In the genomic region with DNA sequence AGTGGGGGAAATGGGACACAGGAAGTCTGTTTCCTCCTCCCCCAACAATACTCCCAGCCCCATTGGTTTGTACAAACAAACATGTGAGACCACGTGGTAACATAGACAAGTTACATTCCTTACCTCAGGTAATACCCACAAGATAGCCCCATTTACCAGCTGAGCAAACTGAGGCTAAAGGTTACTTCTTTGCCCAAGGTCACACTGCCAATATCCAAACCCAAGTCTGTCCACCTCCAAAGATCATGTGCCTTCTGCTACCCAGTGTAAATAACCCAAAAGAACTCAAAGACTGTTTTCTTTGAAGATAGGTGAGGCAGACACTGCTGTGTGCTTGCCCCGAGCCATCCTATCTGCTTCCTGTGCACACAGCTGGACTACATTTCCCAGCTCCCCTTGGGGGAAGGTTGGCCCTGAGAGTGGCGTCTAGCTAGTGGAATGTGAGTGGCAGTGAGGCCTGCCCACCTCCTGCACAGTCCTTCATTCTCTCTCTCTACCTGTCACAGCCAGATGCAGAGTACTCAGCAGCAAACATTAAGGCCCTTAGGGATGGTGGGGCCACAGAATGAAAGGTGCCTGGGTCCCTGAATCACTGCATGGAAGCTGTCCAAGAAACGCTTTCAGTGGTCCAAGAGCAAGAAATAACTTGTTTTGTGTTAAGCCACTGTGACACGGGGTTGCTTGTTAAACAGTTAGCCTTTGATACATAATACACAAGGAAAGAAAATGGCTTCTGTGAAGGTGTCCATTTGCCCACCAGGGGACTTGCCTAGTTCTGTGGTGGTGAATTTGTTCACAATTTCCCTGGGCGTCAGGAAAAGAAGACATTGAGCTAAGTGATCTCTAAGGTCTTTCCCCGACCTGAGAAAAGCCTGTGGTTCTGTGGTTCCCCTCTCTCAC, we compare ENCODE assay signal across 8 cellular contexts.
A peak's percentile ranks its signal among the peaks of the same experiment; 100 is the strongest.
DNase-seq lines count a peak whose midpoint lies in the region; ATAC-seq and TF ChIP-seq lines count a peak whose summit lies in the region.

No MANE protein-coding gene starts in this region.

- no peaks in the 10 kb centered on the region for H3K9me3 Mint-ChIP-seq in T-helper 2 cell treated with Interferon-gamma antibody and Interleukin-4, amounts not matched to agents 5 μg/mL and 100 μg/mL, for 36 hours
- H3K9me3 Mint-ChIP-seq in type B pancreatic cell: no peaks in the 10 kb centered on the region

- peaks cover 4% of the 10 kb centered on the region for H3K36me3 Mint-ChIP-seq in T-helper 2 cell treated with Interferon-gamma antibody and Interleukin-4, amounts not matched to agents 5 μg/mL and 100 μg/mL, for 36 hours (ENCODE audit: low read depth)
- H3K36me3 Mint-ChIP-seq in type B pancreatic cell: no peaks in the 10 kb centered on the region

- H3K27me3 Mint-ChIP-seq in T-helper 2 cell treated with Interferon-gamma antibody and Interleukin-4, amounts not matched to agents 5 μg/mL and 100 μg/mL, for 36 hours (ENCODE audit: low read depth): peaks cover 10% of the 10 kb centered on the region
- H3K27me3 Mint-ChIP-seq in type B pancreatic cell: peaks cover 24% of the 10 kb centered on the region

- TF ChIP-seq CTCF in fibroblast of mammary gland (conservative IDR thresholded peaks at IDR 0.05; ENCODE audit: control insufficient read depth, insufficient read depth, low read depth, low read length): no peak
- TF ChIP-seq CTCF in type B pancreatic cell (conservative IDR thresholded peaks at IDR 0.05): no peak

- peak; percentile 67 for ATAC-seq in GM21390 (IDR thresholded peaks at IDR 0.05; ENCODE audit: unreplicated experiment)
- peak; percentile 81 for ATAC-seq in HG03521 (IDR thresholded peaks at IDR 0.05; ENCODE audit: unreplicated experiment)

- H3K4me3 Mint-ChIP-seq in T-helper 2 cell treated with Interferon-gamma antibody and Interleukin-4, amounts not matched to agents 5 μg/mL and 100 μg/mL, for 36 hours: peak overlapping the region; percentile 86
- H3K4me3 Mint-ChIP-seq in type B pancreatic cell: peak overlapping the region; percentile 20

- H3K4me1 Mint-ChIP-seq in T-helper 2 cell treated with Interferon-gamma antibody and Interleukin-4, amounts not matched to agents 5 μg/mL and 100 μg/mL, for 36 hours (ENCODE audit: low read depth): peaks cover 27% of the 10 kb centered on the region
- H3K4me1 Mint-ChIP-seq in type B pancreatic cell (ENCODE audit: unreplicated experiment): peaks cover 18% of the 10 kb centered on the region

- DNase-seq in NCI-H146 (lab: John Stamatoyannopoulos, UW) (peak; percentile 40), NCI-H146 treated with DMSO at 0.1 percent for 48 hours (lab: John Stamatoyannopoulos, UW; ENCODE audit: unreplicated experiment) (no peak), fibroblast of mammary gland (ENCODE audit: low read depth) (peak; percentile 22), type B pancreatic cell (ENCODE audit: extremely low spot score, unreplicated experiment) (no peak), cerebellar nuclear complex (lab: John Stamatoyannopoulos, UW) (no peak)
- no peak for DNase-seq in T-helper 2 cell treated with Interferon-gamma antibody and Interleukin-4, amounts not matched to agents 5 μg/mL and 100 μg/mL, for 36 hours (ENCODE audit: low spot score)

- H3K27ac Mint-ChIP-seq in T-helper 2 cell treated with Interferon-gamma antibody and Interleukin-4, amounts not matched to agents 5 μg/mL and 100 μg/mL, for 36 hours: peak overlapping the region; percentile 64
- no peak overlapping the region for H3K27ac Mint-ChIP-seq in type B pancreatic cell

- H3K4me3 ChIP-seq in fibroblast of mammary gland (ENCODE audit: control insufficient read depth, low read depth, low read length): no peak overlapping the region

Comparison
In these comparisons a context has a peak if more than half of its experiments do, and no peak if none do; other contexts are left out.
1. DNase-seq: peak in NCI-H146 (single experiment) and fibroblast of mammary gland (single experiment); none in NCI-H146 treated with DMSO at 0.1 percent for 48 hours (single experiment), T-helper 2 cell treated with Interferon-gamma antibody and Interleukin-4, amounts not matched to agents 5 μg/mL and 100 μg/mL, for 36 hours (single experiment), type B pancreatic cell (single experiment) and cerebellar nuclear complex (0 of 2).